9 cellular contexts compared by ENCODE assay signal in genomic region chr13:114279770-114280169, GRCh38. TPM values are rescaled to one million over a fixed set of nuclear protein-coding genes. Genes with fewer than 3 reads are reported as not detected.
A peak's percentile ranks its signal among the peaks of the same experiment; 100 is the strongest.
DNase-seq lines count a peak whose midpoint lies in the region; ATAC-seq and TF ChIP-seq lines count a peak whose summit lies in the region.
"Had no signal": no experiment of that assay in that cellular context is flagged by ENCODE, and none has a peak within 500 bp of the region (broad histone marks: within the 10 kb centered on the region; RNA-seq: fewer than 3 reads in every experiment).

No MANE protein-coding gene starts in this region.

- no peak overlapping the region for H2AFZ ChIP-seq in MM.1S (ENCODE audit: low read length)
- no peak overlapping the region for H2AFZ ChIP-seq in neural progenitor cell (replicated peaks)

- no peak for ATAC-seq in HG02588 (IDR thresholded peaks at IDR 0.05; ENCODE audit: unreplicated experiment)

- CTCF ChIA-PET in CD8-positive, alpha-beta memory T cell (lab: Charles Lee): interaction anchor here (1.0 to 1.4 kb wide), 3 partner anchors 11 to 60 kb away, joined by 3 to 5 read pairs (median 3); no protein-coding TSS in a partner anchor

- peaks cover 0 to 2% of the 10 kb centered on the region in 2 donors for H3K27me3 Mint-ChIP-seq in CD8-positive, alpha-beta memory T cell
- H3K27me3 Mint-ChIP-seq in neural progenitor cell (ENCODE audit: insufficient read depth, low read depth): peaks cover 3% of the 10 kb centered on the region

- peak overlapping the region; percentile 98 for H3K9ac ChIP-seq in MM.1S (ENCODE audit: low read length)
- H3K9ac ChIP-seq in adipocyte (ENCODE audit: low read length): peak overlapping the region; percentile 95
- H3K9ac ChIP-seq in neural progenitor cell: no peak overlapping the region

- H3K4me1 Mint-ChIP-seq in CD8-positive, alpha-beta memory T cell: peaks cover 40 to 49% (median 46%) of the 10 kb centered on the region in 3 donors
- peaks cover 25% of the 10 kb centered on the region for H3K4me1 Mint-ChIP-seq in neural progenitor cell

- POLR2A ChIA-PET in CD8-positive, alpha-beta memory T cell (lab: Charles Lee): interaction anchor here (0.6 to 1.0 kb wide), 3 partner anchors 14 to 1070 kb away, joined by 3 to 4 read pairs (median 3); no protein-coding TSS in a partner anchor

- no peaks in the 10 kb centered on the region for H3K9me3 Mint-ChIP-seq in CD8-positive, alpha-beta memory T cell
- H3K9me3 Mint-ChIP-seq in neural progenitor cell: no peaks in the 10 kb centered on the region

- H3K4me3 Mint-ChIP-seq in CD8-positive, alpha-beta memory T cell: peak overlapping the region; percentile 67 to 94 (median 87)
- peak overlapping the region; percentile 87 for H3K4me3 Mint-ChIP-seq in neural progenitor cell

- peaks cover 11% of the 10 kb centered on the region for H3K36me3 ChIP-seq in CD8-positive, alpha-beta memory T cell (ENCODE audit: insufficient read depth, low read length)
- 0 out of 2 replicates have a peak, but pooled peaks cover 4% of the 10 kb centered on the region for H3K36me3 ChIP-seq in MM.1S (replicated peaks; ENCODE audit: insufficient read depth, low read length)
- peaks cover 23% of the 10 kb centered on the region for H3K36me3 ChIP-seq in adipocyte (ENCODE audit: control insufficient read depth, insufficient read depth, low read length, severe bottlenecking)
- H3K36me3 ChIP-seq in neural progenitor cell: no peaks in the 10 kb centered on the region

- peak overlapping the region; percentile 3 for H3K4me3 ChIP-seq in CD8-positive, alpha-beta memory T cell (ENCODE audit: low read length)
- H3K4me3 ChIP-seq in MM.1S (ENCODE audit: low read length) (no peak overlapping the region), adipocyte (ENCODE audit: low read length) (no peak overlapping the region), neural progenitor cell (peak overlapping the region; percentile 64)

- H3K79me2 ChIP-seq in MM.1S (ENCODE audit: low read length) (peaks cover 57% of the 10 kb centered on the region), neural progenitor cell (ENCODE audit: low read depth) (peaks cover 28% of the 10 kb centered on the region)

- H3K9me3 ChIP-seq in CD8-positive, alpha-beta memory T cell (ENCODE audit: low read length): no peaks in the 10 kb centered on the region
- H3K9me3 ChIP-seq in MM.1S (replicated peaks; ENCODE audit: insufficient read depth, low read length) (no peaks in the 10 kb centered on the region), adipocyte (ENCODE audit: control insufficient read depth, low read length) (no peaks in the 10 kb centered on the region), neural progenitor cell (ENCODE audit: low read depth) (no peaks in the 10 kb centered on the region)
- H3K9me3 ChIP-seq: tibial artery had no signal

- H3K27me3 ChIP-seq in CD8-positive, alpha-beta memory T cell (ENCODE audit: insufficient read depth, low read length, poor library complexity, severe bottlenecking): no peaks in the 10 kb centered on the region
- H3K27me3 ChIP-seq in MM.1S (replicated peaks; ENCODE audit: insufficient read depth, low read length) (no peaks in the 10 kb centered on the region), adipocyte (replicated peaks; ENCODE audit: control insufficient read depth, insufficient read depth, low read length) (no peaks in the 10 kb centered on the region), neural progenitor cell (no peaks in the 10 kb centered on the region)
- H3K27me3 ChIP-seq: tibial artery had no signal

- peaks cover 46% of the 10 kb centered on the region for H3K4me1 ChIP-seq in CD8-positive, alpha-beta memory T cell (ENCODE audit: insufficient read depth, low read length)
- peaks cover 59% of the 10 kb centered on the region for H3K4me1 ChIP-seq in MM.1S (ENCODE audit: low read length)
- H3K4me1 ChIP-seq in adipocyte (ENCODE audit: control insufficient read depth, insufficient read depth, low read length): peaks cover 14% of the 10 kb centered on the region
- peaks cover 15% of the 10 kb centered on the region for H3K4me1 ChIP-seq in neural progenitor cell

- DNase-seq in CD8-positive, alpha-beta memory T cell: no peak
- DNase-seq in MM.1S (no peak), adipocyte (ENCODE audit: low read depth) (no peak), neural progenitor cell (ENCODE audit: low spot score) (no peak), dedifferentiated amniotic fluid mesenchymal stem cell (ENCODE audit: extremely low spot score) (no peak), kidney tubule cell (ENCODE audit: low spot score) (no peak)
- DNase-seq in effector CD8-positive, alpha-beta T cell (lab: John Stamatoyannopoulos, UW): no peak

- TF ChIP-seq CTCF in MM.1S (IDR thresholded peaks at IDR 0.05; ENCODE audit: low read length) (no peak), neural progenitor cell (IDR thresholded peaks at IDR 0.05) (no peak)

- H3K27ac ChIP-seq in CD8-positive, alpha-beta memory T cell (ENCODE audit: low read depth, low read length): peak overlapping the region; percentile 83
- H3K27ac ChIP-seq in MM.1S (ENCODE audit: low read length): peak overlapping the region; percentile 100
- H3K27ac ChIP-seq in neural progenitor cell: no peak overlapping the region

- H3F3A ChIP-seq in MM.1S (ENCODE audit: insufficient read depth, low read length) (peaks cover 43% of the 10 kb centered on the region), neural progenitor cell (ENCODE audit: low read depth) (peaks cover 55% of the 10 kb centered on the region)

- peak overlapping the region; percentile 87 to 98 (median 94) for H3K27ac Mint-ChIP-seq in CD8-positive, alpha-beta memory T cell
- H3K27ac Mint-ChIP-seq in neural progenitor cell: peak overlapping the region; percentile 7

- H3K4me2 ChIP-seq in MM.1S (ENCODE audit: low read depth, low read length) (peak overlapping the region; percentile 73; the same call in 1 of the 2 replicates), neural progenitor cell (no peak overlapping the region)

- H3K36me3 Mint-ChIP-seq in CD8-positive, alpha-beta memory T cell: peaks cover 0 to 45% (median 13%) of the 10 kb centered on the region in 3 donors
- peaks cover 6% of the 10 kb centered on the region for H3K36me3 Mint-ChIP-seq in neural progenitor cell

- H4K20me1 ChIP-seq in MM.1S (ENCODE audit: insufficient read depth, low read length) (no peaks in the 10 kb centered on the region), neural progenitor cell (ENCODE audit: low read depth) (peaks cover 14% of the 10 kb centered on the region)

- H3K9me2 ChIP-seq in MM.1S (replicated peaks; ENCODE audit: insufficient read depth, low read length): no peaks in the 10 kb centered on the region

RNA-seq across cellular contexts. Expression of gene UPF3A, which starts 1.6 kb away (rescaled TPM):
- total RNA-seq in CD8-positive, alpha-beta memory T cell: 10 to 100 TPM; 48.0 to 52.9 TPM
- 41.4 TPM for polyA plus RNA-seq in CD8-positive, alpha-beta memory T cell
- 60.1 and 74.4 TPM in 2 replicates for total RNA-seq in neural progenitor cell (ENCODE audit: low replicate concordance)

RNA-seq across cellular contexts. Expression of gene CHAMP1, which starts 34.5 kb away (rescaled TPM):
- 10 to 100 TPM; 42.6 to 48.3 TPM for total RNA-seq in CD8-positive, alpha-beta memory T cell
- 7.3 TPM for polyA plus RNA-seq in CD8-positive, alpha-beta memory T cell
- total RNA-seq in neural progenitor cell (ENCODE audit: low replicate concordance): 25.4 and 35.3 TPM in 2 replicates

RNA-seq across cellular contexts. Expression of gene CDC16, which starts 45.1 kb away (rescaled TPM):
- total RNA-seq in CD8-positive, alpha-beta memory T cell: 10 to 100 TPM; 74.7 to 79.5 TPM
- 22.1 TPM for polyA plus RNA-seq in CD8-positive, alpha-beta memory T cell
- 53.1 and 69.6 TPM in 2 replicates for total RNA-seq in neural progenitor cell (ENCODE audit: low replicate concordance)

Comparison
In these comparisons a context has a peak if more than half of its experiments do, and no peak if none do; other contexts are left out.
1. H3K4me3 ChIP-seq: peak in CD8-positive, alpha-beta memory T cell (single experiment) and neural progenitor cell (single experiment); none in MM.1S (single experiment) and adipocyte (single experiment).